In the genomic region with DNA sequence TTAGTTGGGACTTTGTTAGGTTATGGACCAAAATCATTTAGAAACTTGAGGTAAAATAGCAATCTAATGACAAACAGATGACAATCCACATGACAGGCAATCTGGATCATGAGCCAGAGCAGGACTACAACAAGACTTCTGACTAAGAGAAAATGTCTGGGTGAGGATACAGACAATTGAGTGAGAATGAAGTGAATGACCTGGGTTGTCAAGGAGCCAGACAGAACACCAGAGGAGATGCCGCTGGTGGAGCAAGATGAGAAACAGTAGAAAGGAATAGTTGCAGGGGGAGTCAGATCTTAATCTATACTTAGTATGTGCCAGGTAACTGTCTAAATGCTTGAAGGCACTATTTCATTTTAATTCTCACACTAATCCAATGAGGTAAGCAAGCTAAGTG, we compare ENCODE assay signal across 1 cellular context.
TF ChIP-seq lines count a peak whose summit lies in the region.

No MANE protein-coding gene starts in this region.

TF ChIP-seq in K562, 482 proteins besides CTCF, POLR2A, EP300 and RAD21 (continued from another document):
- TF ChIP-seq FOXM1 (IDR thresholded peaks at IDR 0.05; ENCODE audit: low read depth): no peak
- no peak for TF ChIP-seq FOXM1 (CRISPR knock-in tag; IDR thresholded peaks at IDR 0.05; ENCODE audit: low read depth)
- no peak for TF ChIP-seq C11orf30 (IDR thresholded peaks at IDR 0.05; ENCODE audit: low read depth)
- TF ChIP-seq SNAPC5 (CRISPR knock-in tag; IDR thresholded peaks at IDR 0.05): no peak
